ENCODE assay signal across 9 cellular contexts in genomic region chr7:111855161-111855841, GRCh38.
A peak's percentile ranks its signal among the peaks of the same experiment; 100 is the strongest.
DNase-seq lines count a peak whose midpoint lies in the region; ATAC-seq, FAIRE-seq and TF ChIP-seq lines count a peak whose summit lies in the region.
"Had no signal": no experiment of that assay in that cellular context is flagged by ENCODE, and none has a peak within 500 bp of the region (broad histone marks: within the 10 kb centered on the region; RNA-seq: fewer than 3 reads in every experiment).

No MANE protein-coding gene starts in this region.

- FAIRE-seq in GM12891 (lab: Jason Lieb, UNC) = peak; percentile 52
- FAIRE-seq: islet of Langerhans had no signal

- H3K36me3 Mint-ChIP-seq in activated T-helper 2 cell treated with anti-CD3 and anti-CD28 coated beads, Interferon-gamma antibody, Interleukin-2, Interleukin-4, amounts not matched to agents 10 μg/mL and 5 μg/mL and 100 μg/mL, durations not matched to agents 14 hours and 24 hours and 36 hours (ENCODE audit: low read depth) = no peaks in the 10 kb centered on the region
- no peaks in the 10 kb centered on the region for H3K36me3 Mint-ChIP-seq in activated T-cell treated with anti-CD3 and anti-CD28 coated beads, Interleukin-2, amount 50 U/mL, for 24 hours (ENCODE audit: low read depth)

- DNase-seq in AG08396 (ENCODE audit: low spot score) (peak; percentile 66), GM12891 (ENCODE audit: insufficient read length, low spot score) (peak; percentile 20), NCI-H526 (lab: John Stamatoyannopoulos, UW) (peak; percentile 5 to 61), cerebellar cortex (ENCODE audit: low spot score) (peak; percentile 16), medulla oblongata (ENCODE audit: extremely low spot score) (peak; percentile 81)
- DNase-seq in activated T-helper 2 cell treated with anti-CD3 and anti-CD28 coated beads, Interferon-gamma antibody, Interleukin-2, Interleukin-4, amounts not matched to agents 10 μg/mL and 5 μg/mL and 100 μg/mL, durations not matched to agents 14 hours and 24 hours and 36 hours (ENCODE audit: low spot score) = no peak
- DNase-seq in activated T-cell treated with anti-CD3 and anti-CD28 coated beads, Interleukin-2, amount 50 U/mL, for 24 hours = no peak

- peaks cover 2% of the 10 kb centered on the region for H3K9me3 Mint-ChIP-seq in activated T-helper 2 cell treated with anti-CD3 and anti-CD28 coated beads, Interferon-gamma antibody, Interleukin-2, Interleukin-4, amounts not matched to agents 10 μg/mL and 5 μg/mL and 100 μg/mL, durations not matched to agents 14 hours and 24 hours and 36 hours
- H3K9me3 Mint-ChIP-seq in activated T-cell treated with anti-CD3 and anti-CD28 coated beads, Interleukin-2, amount 50 U/mL, for 24 hours = peaks cover 5% of the 10 kb centered on the region

- no peak for TF ChIP-seq POLR2A in GM12891 (IDR thresholded peaks at IDR 0.05; ENCODE audit: low read depth, low read length)

- H3K27ac Mint-ChIP-seq in activated T-helper 2 cell treated with anti-CD3 and anti-CD28 coated beads, Interferon-gamma antibody, Interleukin-2, Interleukin-4, amounts not matched to agents 10 μg/mL and 5 μg/mL and 100 μg/mL, durations not matched to agents 14 hours and 24 hours and 36 hours = no peak overlapping the region
- H3K27ac Mint-ChIP-seq in activated T-cell treated with anti-CD3 and anti-CD28 coated beads, Interleukin-2, amount 50 U/mL, for 24 hours = no peak overlapping the region

- H3K27me3 Mint-ChIP-seq in activated T-helper 2 cell treated with anti-CD3 and anti-CD28 coated beads, Interferon-gamma antibody, Interleukin-2, Interleukin-4, amounts not matched to agents 10 μg/mL and 5 μg/mL and 100 μg/mL, durations not matched to agents 14 hours and 24 hours and 36 hours (ENCODE audit: low read depth) = no peaks in the 10 kb centered on the region
- peaks cover 6% of the 10 kb centered on the region for H3K27me3 Mint-ChIP-seq in activated T-cell treated with anti-CD3 and anti-CD28 coated beads, Interleukin-2, amount 50 U/mL, for 24 hours

- H3K4me3 Mint-ChIP-seq in activated T-helper 2 cell treated with anti-CD3 and anti-CD28 coated beads, Interferon-gamma antibody, Interleukin-2, Interleukin-4, amounts not matched to agents 10 μg/mL and 5 μg/mL and 100 μg/mL, durations not matched to agents 14 hours and 24 hours and 36 hours (ENCODE audit: low read depth) = no peak overlapping the region
- H3K4me3 Mint-ChIP-seq in activated T-cell treated with anti-CD3 and anti-CD28 coated beads, Interleukin-2, amount 50 U/mL, for 24 hours = no peak overlapping the region

- intact Hi-C loops in activated T-helper 2 cell treated with anti-CD3 and anti-CD28 coated beads, Interferon-gamma antibody, Interleukin-2, Interleukin-4, amounts not matched to agents 10 μg/mL and 5 μg/mL and 100 μg/mL, durations not matched to agents 14 hours and 24 hours and 36 hours (cut with micrococcal nuclease) = loop anchor here (5.0 kb wide), 1 partner anchor 103 kb away; no protein-coding TSS in a partner anchor

- peaks cover 5% of the 10 kb centered on the region for H3K4me1 Mint-ChIP-seq in activated T-helper 2 cell treated with anti-CD3 and anti-CD28 coated beads, Interferon-gamma antibody, Interleukin-2, Interleukin-4, amounts not matched to agents 10 μg/mL and 5 μg/mL and 100 μg/mL, durations not matched to agents 14 hours and 24 hours and 36 hours (ENCODE audit: low read depth)
- H3K4me1 Mint-ChIP-seq in activated T-cell treated with anti-CD3 and anti-CD28 coated beads, Interleukin-2, amount 50 U/mL, for 24 hours (ENCODE audit: low read depth) = no peaks in the 10 kb centered on the region

- peak; percentile 84 for ATAC-seq in HG02870 (IDR thresholded peaks at IDR 0.05; ENCODE audit: unreplicated experiment)

TF ChIP-seq in GM12891, 5 proteins besides CTCF, POLR2A, EP300 and RAD21:
- TF ChIP-seq SPI1 (IDR thresholded peaks at IDR 0.05; ENCODE audit: low read depth, low read length) (no peak), TAF1 (IDR thresholded peaks at IDR 0.05; ENCODE audit: low read depth, low read length) (no peak), POU2F2 (IDR thresholded peaks at IDR 0.05; ENCODE audit: low read depth, low read length) (no peak), POLR2AphosphoS5 (IDR thresholded peaks at IDR 0.05; ENCODE audit: low read depth, low read length) (no peak), PAX5 (IDR thresholded peaks at IDR 0.05; ENCODE audit: insufficient read depth, low read length, severe bottlenecking) (no peak)

Comparison
In these comparisons a context has a peak if more than half of its experiments do, and no peak if none do; other contexts are left out.
1. DNase-seq: peak in AG08396 (single experiment), GM12891 (single experiment), NCI-H526 (2 of 2), cerebellar cortex (single experiment) and medulla oblongata (single experiment); none in activated T-helper 2 cell treated with anti-CD3 and anti-CD28 coated beads, Interferon-gamma antibody, Interleukin-2, Interleukin-4, amounts not matched to agents 10 μg/mL and 5 μg/mL and 100 μg/mL, durations not matched to agents 14 hours and 24 hours and 36 hours (single experiment) and activated T-cell treated with anti-CD3 and anti-CD28 coated beads, Interleukin-2, amount 50 U/mL, for 24 hours (single experiment).